25 cellular contexts compared by ENCODE assay signal in genomic region chr2:208415255-208415654, GRCh38. TPM values are rescaled to one million over a fixed set of nuclear protein-coding genes. Genes with fewer than 3 reads are reported as not detected.
DNase-seq lines count a peak whose midpoint lies in the region; ATAC-seq and TF ChIP-seq lines count a peak whose summit lies in the region.
"Had no signal": no experiment of that assay in that cellular context is flagged by ENCODE, and none has a peak within 500 bp of the region (broad histone marks: within the 10 kb centered on the region; RNA-seq: fewer than 3 reads in every experiment).

No MANE protein-coding gene starts in this region.

- no peak for TF ChIP-seq CTCF in GM10266 (IDR thresholded peaks at IDR 0.05; ENCODE audit: control insufficient read depth, insufficient read depth, low read depth, missing control alignments)
- TF ChIP-seq CTCF in heart right ventricle (IDR thresholded peaks at IDR 0.05) = no peak

- H3K36me3 ChIP-seq in heart right ventricle = no peaks in the 10 kb centered on the region
- H3K36me3 ChIP-seq: gastroesophageal sphincter, ovary, right lobe of liver, tibial artery had no signal

- 82 to 85% methylated on average over 4 of the region's 4 CpGs for WGBS in heart right ventricle, 2 donors

- DNase-seq in GM10266 (ENCODE audit: extremely low spot score) (no peak), posterior vena cava (ENCODE audit: low spot score) (no peak), heart right ventricle (no peak)
- DNase-seq in activated CD4-positive, alpha-beta T cell treated with anti-CD3 and anti-CD28 coated beads, Interleukin-2, amount 50 U/mL, for 4 hours = no peak
- DNase-seq: activated naive CD4-positive, alpha-beta T cell treated with Interleukin-2 at 50 U/mL for 16 hours; activated T-cell treated with anti-CD3 and anti-CD28 coated beads for 4 hours; anterior cingulate cortex; DMS 273 treated with DMSO at 0.1 percent for 48 hours; left cardiac atrium; mesendoderm; naive thymus-derived CD4-positive, alpha-beta T cell; NCI-H1417; NCI-H748 treated with DMSO at 0.1 percent for 48 hours; ovary; right lobe of liver; stimulated activated naive CD4-positive, alpha-beta T cell; tibial artery had no signal

- ATAC-seq in GM18505 (IDR thresholded peaks at IDR 0.05; ENCODE audit: unreplicated experiment) (peak; percentile 61), GM19455 (IDR thresholded peaks at IDR 0.05; ENCODE audit: unreplicated experiment) (peak; percentile 48), HG02870 (IDR thresholded peaks at IDR 0.05; ENCODE audit: unreplicated experiment) (peak; percentile 79), HG03442 (IDR thresholded peaks at IDR 0.05; ENCODE audit: unreplicated experiment) (peak; percentile 76), heart right ventricle (no peak)
- ATAC-seq: esophagus mucosa; gastroesophageal sphincter; GM23338; left cardiac atrium; naive thymus-derived CD4-positive, alpha-beta T cell; right lobe of liver had no signal

- no peaks in the 10 kb centered on the region for H3K9me3 ChIP-seq in heart right ventricle
- H3K9me3 ChIP-seq: gastroesophageal sphincter, ovary, right lobe of liver, tibial artery had no signal

- intact Hi-C loops in posterior vena cava (cut with DNase I) = no loop called here
- intact Hi-C loops in heart right ventricle (cut with DNase I) = no loop called here

- TF ChIP-seq POLR2A in GM18505 (IDR thresholded peaks at IDR 0.05; ENCODE audit: borderline replicate concordance, extremely low read depth, insufficient read depth, insufficient read length) = no peak

- H3K27ac ChIP-seq in heart right ventricle = no peak overlapping the region
- H3K27ac ChIP-seq: gastroesophageal sphincter, ovary, right lobe of liver, tibial artery had no signal

- H3K27me3 ChIP-seq in heart right ventricle = peaks cover 0 to 20% (median 0%) of the 10 kb centered on the region in 7 donors
- H3K27me3 ChIP-seq: right lobe of liver had no signal

- no peak overlapping the region for H3K4me3 ChIP-seq in heart right ventricle
- H3K4me3 ChIP-seq: gastroesophageal sphincter, GM23338, ovary, right lobe of liver, tibial artery had no signal

- H3K4me1 ChIP-seq in heart right ventricle = no peaks in the 10 kb centered on the region
- H3K4me1 ChIP-seq: gastroesophageal sphincter, right lobe of liver, tibial artery had no signal

RNA-seq across cellular contexts. Expression of gene PTH2R, which starts 8.7 kb away (rescaled TPM):
- under 1 TPM in 1 of 2 donors, not detected in 1; 0.46 TPM for total RNA-seq in posterior vena cava
- total RNA-seq in heart right ventricle = not detected
- under 1 TPM in 1 of 2 donors, not detected in 1; 0.01 TPM for polyA plus RNA-seq in heart right ventricle
- total RNA-seq: esophagus mucosa, left cardiac atrium had no signal
- polyA plus RNA-seq: AG04450; naive thymus-derived CD4-positive, alpha-beta T cell had no signal

Comparison
In these comparisons a context has a peak if more than half of its experiments do, and no peak if none do; other contexts are left out.
1. ATAC-seq: peak in GM18505 (single experiment), GM19455 (single experiment), HG02870 (single experiment) and HG03442 (single experiment); none in heart right ventricle (0 of 8).